Comparison of ENCODE assay signal across 9 cellular contexts in genomic region chr19:16447015-16447384, GRCh38. TPM values are rescaled to one million over a fixed set of nuclear protein-coding genes. Genes with fewer than 3 reads are reported as not detected.
DNase-seq lines count a peak whose midpoint lies in the region; ATAC-seq, FAIRE-seq and TF ChIP-seq lines count a peak whose summit lies in the region.
"Had no signal": no experiment of that assay in that cellular context is flagged by ENCODE, and none has a peak within 500 bp of the region (broad histone marks: within the 10 kb centered on the region; RNA-seq: fewer than 3 reads in every experiment).

No MANE protein-coding gene starts in this region.

- peaks cover 6% of the 10 kb centered on the region; the same call in 1 of the 2 replicates for H3F3A ChIP-seq in GM23338 (replicated peaks; ENCODE audit: low read depth)

- H3K9me3 Mint-ChIP-seq in GM23338: no peaks in the 10 kb centered on the region
- peaks cover 4% of the 10 kb centered on the region for H3K9me3 Mint-ChIP-seq in T-helper 1 cell treated with Interleukin-12 subunit alpha and Interleukin-12 subunit beta and Interleukin-4 antibody, amounts not matched to agents 30 μg/mL and 1 μg/mL, for 36 hours
- H3K9me3 Mint-ChIP-seq in effector memory CD8-positive, alpha-beta T cell: peaks cover 3 to 6% of the 10 kb centered on the region in 2 donors
- peaks cover 5 to 13% (median 6%) of the 10 kb centered on the region in 7 donors for H3K9me3 Mint-ChIP-seq in naive B cell

- H3K27ac Mint-ChIP-seq in GM23338 (no peak overlapping the region), naive B cell (peak overlapping the region; percentile 91 to 99 (median 97))
- peak overlapping the region; percentile 88 for H3K27ac Mint-ChIP-seq in T-helper 1 cell treated with Interleukin-12 subunit alpha and Interleukin-12 subunit beta and Interleukin-4 antibody, amounts not matched to agents 30 μg/mL and 1 μg/mL, for 36 hours
- peak overlapping the region; percentile 87 to 92 for H3K27ac Mint-ChIP-seq in effector memory CD8-positive, alpha-beta T cell

- H3K79me2 ChIP-seq in GM23338 (replicated peaks; ENCODE audit: insufficient read depth): peaks cover 100% of the 10 kb centered on the region

- peaks cover 7% of the 10 kb centered on the region; the same call in 1 of the 3 replicates for H3K36me3 Mint-ChIP-seq in GM23338 (ENCODE audit: low read depth)
- H3K36me3 Mint-ChIP-seq in T-helper 1 cell treated with Interleukin-12 subunit alpha and Interleukin-12 subunit beta and Interleukin-4 antibody, amounts not matched to agents 30 μg/mL and 1 μg/mL, for 36 hours (ENCODE audit: low read depth): peaks cover 6% of the 10 kb centered on the region
- H3K36me3 Mint-ChIP-seq in effector memory CD8-positive, alpha-beta T cell (ENCODE audit: insufficient read depth): peaks cover 16% of the 10 kb centered on the region
- H3K36me3 Mint-ChIP-seq in naive B cell: peaks cover 7 to 17% of the 10 kb centered on the region in 2 donors

- H3K4me3 Mint-ChIP-seq in GM23338 (no peak overlapping the region), naive B cell (peak overlapping the region; percentile 44 to 85 (median 79))
- H3K4me3 Mint-ChIP-seq in T-helper 1 cell treated with Interleukin-12 subunit alpha and Interleukin-12 subunit beta and Interleukin-4 antibody, amounts not matched to agents 30 μg/mL and 1 μg/mL, for 36 hours: peak overlapping the region; percentile 45
- H3K4me3 Mint-ChIP-seq in effector memory CD8-positive, alpha-beta T cell: peak overlapping the region; percentile 65 to 67

- H3K4me1 ChIP-seq in GM23338 (ENCODE audit: insufficient read depth): peaks cover 21% of the 10 kb centered on the region

- peak overlapping the region; percentile 59; the same call in 1 of the 2 replicates for H3K27ac ChIP-seq in GM23338 (ENCODE audit: low read depth)

- CTCF ChIA-PET in BJ (lab: Yijun Ruan, JAX): interaction anchor here (0.6 to 1.0 kb wide), 2 partner anchors 9 to 157 kb away, joined by 3 to 5 read pairs; no protein-coding TSS in a partner anchor

- peak; percentile 38 for DNase-seq in BJ (ENCODE audit: low read depth)
- no peak for DNase-seq in GM23338 (ENCODE audit: low spot score)
- DNase-seq in effector memory CD8-positive, alpha-beta T cell: peak; percentile 61 to 62 (median 61)
- DNase-seq in naive B cell: peak; percentile 56
- no peak for DNase-seq in frontal cortex (ENCODE audit: low spot score in 2 of 2)
- DNase-seq in RKO (ENCODE audit: low spot score): no peak
- DNase-seq in cerebellar nuclear complex (lab: John Stamatoyannopoulos, UW): no peak

- peak; percentile 36; the same call in 2 of the 3 replicates for ATAC-seq in GM23338
- ATAC-seq in effector memory CD8-positive, alpha-beta T cell (replicated peaks): peak; percentile 79
- peak; percentile 20 to 27 for ATAC-seq in naive B cell (ENCODE audit: low read depth in 2 of 2)

- H3K27me3 ChIP-seq in BJ (ENCODE audit: control insufficient read depth, insufficient read depth, low read length) (no peaks in the 10 kb centered on the region), GM23338 (ENCODE audit: insufficient read depth) (no peaks in the 10 kb centered on the region)

- no peaks in the 10 kb centered on the region for H3K9me2 ChIP-seq in GM23338 (ENCODE audit: insufficient read depth)

- FAIRE-seq in frontal cortex (lab: Jason Lieb, UNC): no peak

- H2AFZ ChIP-seq in GM23338: no peak overlapping the region

- H3K36me3 ChIP-seq in BJ (ENCODE audit: control insufficient read depth, insufficient read depth, low read length) (no peaks in the 10 kb centered on the region), GM23338 (ENCODE audit: insufficient read depth) (no peaks in the 10 kb centered on the region)
- H3K36me3 ChIP-seq: HAP-1 had no signal

- no peak overlapping the region for H3K4me3 ChIP-seq in BJ (ENCODE audit: low read depth, low read length)
- H3K4me3 ChIP-seq in GM23338: no peak overlapping the region
- H3K4me3 ChIP-seq: HAP-1 had no signal

- H3K4me1 Mint-ChIP-seq in GM23338 (peaks cover 37% of the 10 kb centered on the region), naive B cell (peaks cover 69 to 92% (median 81%) of the 10 kb centered on the region in 3 donors)
- peaks cover 33% of the 10 kb centered on the region for H3K4me1 Mint-ChIP-seq in T-helper 1 cell treated with Interleukin-12 subunit alpha and Interleukin-12 subunit beta and Interleukin-4 antibody, amounts not matched to agents 30 μg/mL and 1 μg/mL, for 36 hours (ENCODE audit: low read depth)
- H3K4me1 Mint-ChIP-seq in effector memory CD8-positive, alpha-beta T cell (ENCODE audit: low read depth in 2 of 2): peaks cover 62 to 66% of the 10 kb centered on the region in 2 donors

- H4K20me1 ChIP-seq in GM23338 (replicated peaks; ENCODE audit: insufficient read depth): peaks cover 49% of the 10 kb centered on the region

- H3K27me3 Mint-ChIP-seq in GM23338 (ENCODE audit: insufficient read depth, low read depth, poor library complexity) (no peaks in the 10 kb centered on the region), naive B cell (no peaks in the 10 kb centered on the region)
- H3K27me3 Mint-ChIP-seq in T-helper 1 cell treated with Interleukin-12 subunit alpha and Interleukin-12 subunit beta and Interleukin-4 antibody, amounts not matched to agents 30 μg/mL and 1 μg/mL, for 36 hours (ENCODE audit: low read depth): no peaks in the 10 kb centered on the region
- no peaks in the 10 kb centered on the region for H3K27me3 Mint-ChIP-seq in effector memory CD8-positive, alpha-beta T cell

- TF ChIP-seq CTCF in BJ (IDR thresholded peaks at IDR 0.05; ENCODE audit: insufficient read depth, low read depth, low read length) (no peak), GM23338 (conservative IDR thresholded peaks at IDR 0.05; ENCODE audit: low read depth in 2 of 2) (no peak)

- no peak overlapping the region for H3K4me2 ChIP-seq in GM23338

- POLR2A ChIA-PET in BJ (lab: Charles Lee): no interaction called here

TF ChIP-seq in GM23338, 12 proteins besides CTCF, POLR2A, EP300 and RAD21 (continues in another document):
- TF ChIP-seq NANOG (IDR thresholded peaks at IDR 0.05; ENCODE audit: borderline replicate concordance) (no peak), ETS1 (IDR thresholded peaks at IDR 0.05) (no peak), ZNF331 (CRISPR knock-in tag; IDR thresholded peaks at IDR 0.05; ENCODE audit: low read depth) (no peak), CREB1 (CRISPR knock-in tag; IDR thresholded peaks at IDR 0.05; ENCODE audit: low read depth) (no peak), POLR2AphosphoS5 (IDR thresholded peaks at IDR 0.05; ENCODE audit: low read depth) (no peak), EZH2phosphoT487 (IDR thresholded peaks at IDR 0.05; ENCODE audit: unreplicated experiment) (no peak), JUNB (IDR thresholded peaks at IDR 0.05; ENCODE audit: unreplicated experiment) (no peak), ZNF114 (CRISPR knock-in tag; IDR thresholded peaks at IDR 0.05) (no peak)

RNA-seq across cellular contexts. Expression of gene EPS15L1, which starts 24.8 kb away (rescaled TPM):
- polyA plus RNA-seq in BJ (2011; rRNA removed) (9.4 and 12.8 TPM in 2 replicates), GM23338 (2016; fragmentation: Nextera tagmentation; extraction: Ambion mirVana) (31.3 and 32.5 TPM in 2 replicates), naive B cell (ENCODE audit: low read depth in 6 of 6) (10 to 100 TPM in 5 of 6 donors, 1 to 10 TPM in 1; 9.9 to 34.7 (median 20.7) TPM)
- polyA minus RNA-seq in BJ (2011; rRNA and poly(A)+ RNA removed): 17.0 and 21.0 TPM in 2 replicates
- total RNA-seq in GM23338 (2014; rRNA removed; shearing (Covaris generic)): 23.9 and 25.7 TPM in 2 replicates
- 15.1 TPM for total RNA-seq in frontal cortex

RNA-seq across cellular contexts. Expression of gene CALR3, which starts 49.0 kb away (rescaled TPM):
- not detected in 2 replicates for polyA plus RNA-seq in BJ (2011; rRNA removed)
- polyA minus RNA-seq in BJ (2011; rRNA and poly(A)+ RNA removed): not detected in 2 replicates
- total RNA-seq in GM23338 (2014; rRNA removed; shearing (Covaris generic)): 0.66 TPM in 1 of 2 replicates, not detected in the other
- polyA plus RNA-seq in GM23338 (2016; fragmentation: Nextera tagmentation; extraction: Ambion mirVana): 0.42 and 0.73 TPM in 2 replicates
- under 1 TPM in 1 of 6 donors, not detected in 5; 0.41 TPM for polyA plus RNA-seq in naive B cell (ENCODE audit: low read depth in 6 of 6)
- not detected for total RNA-seq in frontal cortex

RNA-seq across cellular contexts. Expression of gene C19orf44, which starts 49.2 kb away (rescaled TPM):
- 2.8 and 3.4 TPM in 2 replicates for polyA plus RNA-seq in BJ (2011; rRNA removed)
- polyA minus RNA-seq in BJ (2011; rRNA and poly(A)+ RNA removed): 1.6 and 1.8 TPM in 2 replicates
- total RNA-seq in GM23338 (2014; rRNA removed; shearing (Covaris generic)): 4.0 and 5.9 TPM in 2 replicates
- polyA plus RNA-seq in GM23338 (2016; fragmentation: Nextera tagmentation; extraction: Ambion mirVana): 1.5 and 2.5 TPM in 2 replicates
- 1 to 10 TPM in 4 of 6 donors, under 1 TPM in 1, not detected in 1; 0.74 to 4.6 (median 1.4) TPM for polyA plus RNA-seq in naive B cell (ENCODE audit: low read depth in 6 of 6)
- 3.3 TPM for total RNA-seq in frontal cortex

Comparison
In these comparisons a context has a peak if more than half of its experiments do, and no peak if none do; other contexts are left out.
1. DNase-seq: peak in BJ (single experiment), effector memory CD8-positive, alpha-beta T cell (3 of 3) and naive B cell (single experiment); none in GM23338 (single experiment), frontal cortex (0 of 2), RKO (single experiment) and cerebellar nuclear complex (0 of 2).
2. ATAC-seq: peak in every context shown above with its lines; median percentile 79 in effector memory CD8-positive, alpha-beta T cell; 36 in GM23338; 24 in naive B cell.